In genomic region chr10:70197235-70197952, GRCh38 we compare ENCODE assay signal across 21 cellular contexts. TPM values are rescaled to one million over a fixed set of nuclear protein-coding genes. Genes with fewer than 3 reads are reported as not detected.
A peak's percentile ranks its signal among the peaks of the same experiment; 100 is the strongest.
DNase-seq lines count a peak whose midpoint lies in the region; ATAC-seq and TF ChIP-seq lines count a peak whose summit lies in the region.
"Had no signal": no experiment of that assay in that cellular context is flagged by ENCODE, and none has a peak within 500 bp of the region (broad histone marks: within the 10 kb centered on the region; RNA-seq: fewer than 3 reads in every experiment).

No MANE protein-coding gene starts in this region.

- H3K4me3 ChIP-seq in lower lobe of right lung: no peak overlapping the region
- H3K4me3 ChIP-seq: coronary artery, hepatocyte had no signal

- no peaks in the 10 kb centered on the region for H3K9me3 ChIP-seq in lower lobe of right lung

- H3K27me3 ChIP-seq in lower lobe of right lung (ENCODE audit: low read depth): no peaks in the 10 kb centered on the region
- H3K27me3 ChIP-seq: hepatocyte had no signal

- peaks cover 43% of the 10 kb centered on the region for H3K36me3 Mint-ChIP-seq in activated CD8-positive, alpha-beta memory T cell treated with anti-CD3 and anti-CD28 coated beads, Interleukin-2, amount 10 ng/mL, durations not matched to agents 7 days and 5 days
- H3K36me3 Mint-ChIP-seq in activated T-helper 1 cell treated with anti-CD3 and anti-CD28 coated beads, Interleukin-12 subunit alpha, Interleukin-12 subunit beta, Interleukin-2, Interleukin-4 antibody, amounts not matched to agents 30 ng/mL and 10 ng/mL and 1 ng/mL, durations not matched to agents 14 hours and 24 hours and 36 hours (ENCODE audit: low read depth): peaks cover 33% of the 10 kb centered on the region

- no peak overlapping the region for H3K4me3 Mint-ChIP-seq in activated CD8-positive, alpha-beta memory T cell treated with anti-CD3 and anti-CD28 coated beads, Interleukin-2, amount 10 ng/mL, durations not matched to agents 7 days and 5 days
- no peak overlapping the region for H3K4me3 Mint-ChIP-seq in activated T-helper 1 cell treated with anti-CD3 and anti-CD28 coated beads, Interleukin-12 subunit alpha, Interleukin-12 subunit beta, Interleukin-2, Interleukin-4 antibody, amounts not matched to agents 30 ng/mL and 10 ng/mL and 1 ng/mL, durations not matched to agents 14 hours and 24 hours and 36 hours
- peak overlapping the region in 1 of 2 donors; percentile 13 for H3K4me3 Mint-ChIP-seq in stimulated activated naive CD8-positive, alpha-beta T cell treated with anti-CD3 and anti-CD28 coated beads, Interleukin-15, amount 100 ng/mL, for 72 hours

- peak; percentile 58 for ATAC-seq in activated CD8-positive, alpha-beta memory T cell treated with anti-CD3 and anti-CD28 coated beads, Interleukin-2, amount 10 ng/mL, durations not matched to agents 7 days and 5 days
- ATAC-seq in stimulated activated naive CD8-positive, alpha-beta T cell treated with anti-CD3 and anti-CD28 coated beads, Interleukin-15, amount 100 ng/mL, for 72 hours: peak; percentile 79
- ATAC-seq in lower lobe of right lung: no peak
- ATAC-seq: PC-3 had no signal

- H3K4me1 ChIP-seq in lower lobe of right lung: peaks cover 19% of the 10 kb centered on the region

- H3K27me3 Mint-ChIP-seq in activated CD8-positive, alpha-beta memory T cell treated with anti-CD3 and anti-CD28 coated beads, Interleukin-2, amount 10 ng/mL, durations not matched to agents 7 days and 5 days: no peaks in the 10 kb centered on the region
- H3K27me3 Mint-ChIP-seq in activated T-helper 1 cell treated with anti-CD3 and anti-CD28 coated beads, Interleukin-12 subunit alpha, Interleukin-12 subunit beta, Interleukin-2, Interleukin-4 antibody, amounts not matched to agents 30 ng/mL and 10 ng/mL and 1 ng/mL, durations not matched to agents 14 hours and 24 hours and 36 hours (ENCODE audit: insufficient read depth): no peaks in the 10 kb centered on the region
- no peaks in the 10 kb centered on the region for H3K27me3 Mint-ChIP-seq in stimulated activated naive CD8-positive, alpha-beta T cell treated with anti-CD3 and anti-CD28 coated beads, Interleukin-15, amount 100 ng/mL, for 72 hours

- no peaks in the 10 kb centered on the region for H3K9me3 Mint-ChIP-seq in activated CD8-positive, alpha-beta memory T cell treated with anti-CD3 and anti-CD28 coated beads, Interleukin-2, amount 10 ng/mL, durations not matched to agents 7 days and 5 days (ENCODE audit: low read depth)
- no peaks in the 10 kb centered on the region for H3K9me3 Mint-ChIP-seq in activated T-helper 1 cell treated with anti-CD3 and anti-CD28 coated beads, Interleukin-12 subunit alpha, Interleukin-12 subunit beta, Interleukin-2, Interleukin-4 antibody, amounts not matched to agents 30 ng/mL and 10 ng/mL and 1 ng/mL, durations not matched to agents 14 hours and 24 hours and 36 hours
- no peaks in the 10 kb centered on the region for H3K9me3 Mint-ChIP-seq in stimulated activated naive CD8-positive, alpha-beta T cell treated with anti-CD3 and anti-CD28 coated beads, Interleukin-15, amount 100 ng/mL, for 72 hours

- peak overlapping the region; percentile 70 for H3K27ac Mint-ChIP-seq in activated CD8-positive, alpha-beta memory T cell treated with anti-CD3 and anti-CD28 coated beads, Interleukin-2, amount 10 ng/mL, durations not matched to agents 7 days and 5 days
- H3K27ac Mint-ChIP-seq in activated T-helper 1 cell treated with anti-CD3 and anti-CD28 coated beads, Interleukin-12 subunit alpha, Interleukin-12 subunit beta, Interleukin-2, Interleukin-4 antibody, amounts not matched to agents 30 ng/mL and 10 ng/mL and 1 ng/mL, durations not matched to agents 14 hours and 24 hours and 36 hours: peak overlapping the region; percentile 52
- peak overlapping the region in 1 of 2 donors; percentile 20 for H3K27ac Mint-ChIP-seq in stimulated activated naive CD8-positive, alpha-beta T cell treated with anti-CD3 and anti-CD28 coated beads, Interleukin-15, amount 100 ng/mL, for 72 hours

- H3K36me3 ChIP-seq in lower lobe of right lung: peaks cover 42% of the 10 kb centered on the region

- peaks cover 50% of the 10 kb centered on the region for H3K4me1 Mint-ChIP-seq in activated CD8-positive, alpha-beta memory T cell treated with anti-CD3 and anti-CD28 coated beads, Interleukin-2, amount 10 ng/mL, durations not matched to agents 7 days and 5 days
- H3K4me1 Mint-ChIP-seq in activated T-helper 1 cell treated with anti-CD3 and anti-CD28 coated beads, Interleukin-12 subunit alpha, Interleukin-12 subunit beta, Interleukin-2, Interleukin-4 antibody, amounts not matched to agents 30 ng/mL and 10 ng/mL and 1 ng/mL, durations not matched to agents 14 hours and 24 hours and 36 hours (ENCODE audit: low read depth): peaks cover 27% of the 10 kb centered on the region
- peaks cover 27% of the 10 kb centered on the region for H3K4me1 Mint-ChIP-seq in stimulated activated naive CD8-positive, alpha-beta T cell treated with anti-CD3 and anti-CD28 coated beads, Interleukin-15, amount 100 ng/mL, for 72 hours

- CTCF ChIA-PET in activated CD8-positive, alpha-beta memory T cell treated with anti-CD3 and anti-CD28 coated beads, Interleukin-2, amount 10 ng/mL, durations not matched to agents 7 days and 5 days (lab: Charles Lee): interaction anchor here (0.6 to 4.4 kb wide), 8 partner anchors 23 to 762 kb away, joined by 3 to 27 read pairs (median 4); partner anchors contain the start of gene TYSND1

- peak; percentile 73 for DNase-seq in activated CD8-positive, alpha-beta memory T cell treated with anti-CD3 and anti-CD28 coated beads, Interleukin-2, amount 10 ng/mL, durations not matched to agents 7 days and 5 days
- DNase-seq in activated CD8-positive, alpha-beta memory T cell treated with anti-CD3 and anti-CD28 coated beads, Interleukin-2, amount 50 U/mL, for 48 hours: no peak
- no peak for DNase-seq in activated T-helper 1 cell treated with anti-CD3 and anti-CD28 coated beads, Interleukin-12 subunit alpha, Interleukin-12 subunit beta, Interleukin-2, Interleukin-4 antibody, amounts not matched to agents 30 ng/mL and 10 ng/mL and 1 ng/mL, durations not matched to agents 14 hours and 24 hours and 36 hours (ENCODE audit: low spot score)
- DNase-seq in inferior parietal cortex (ENCODE audit: extremely low spot score) (peak; percentile 38), lower lobe of right lung (no peak), Kasumi-1 (lab: John Stamatoyannopoulos, UW) (no peak)
- peak in 1 of 2 donors; percentile 37 for DNase-seq in stimulated activated naive CD8-positive, alpha-beta T cell treated with anti-CD3 and anti-CD28 coated beads, Interleukin-15, amount 100 ng/mL, for 72 hours
- no peak for DNase-seq in central memory CD4-positive, alpha-beta T cell
- DNase-seq: ACHN; activated T-cell treated with anti-CD3 and anti-CD28 coated beads for 4 hours; amniotic stem cell; Calu3; NCI-H1105; NCI-H226; PC-3; SK-N-SH; small intestine; stimulated activated naive CD4-positive, alpha-beta T cell treated with Interleukin-2 at 50 U/mL for 16 hours had no signal

- intact Hi-C loops in activated T-helper 1 cell treated with anti-CD3 and anti-CD28 coated beads, Interleukin-12 subunit alpha, Interleukin-12 subunit beta, Interleukin-2, Interleukin-4 antibody, amounts not matched to agents 30 ng/mL and 10 ng/mL and 1 ng/mL, durations not matched to agents 14 hours and 24 hours and 36 hours (cut with micrococcal nuclease): loop anchor here (5.0 kb wide), 1 partner anchor 35 kb away; no protein-coding TSS in a partner anchor
- intact Hi-C loops in lower lobe of right lung (cut with DNase I): no loop called here

- H3K27ac ChIP-seq in lower lobe of right lung: no peak overlapping the region
- H3K27ac ChIP-seq: coronary artery, hepatocyte, VCaP had no signal

- no peak for TF ChIP-seq CTCF in lower lobe of right lung (IDR thresholded peaks at IDR 0.05)

RNA-seq across cellular contexts. Expression of gene SAR1A, which starts 27.1 kb away (rescaled TPM):
- 100 to 1,000 TPM in 1 of 2 experiments, 10 to 100 TPM in 1; 89.5 to 111 TPM for total RNA-seq in activated CD8-positive, alpha-beta memory T cell treated with anti-CD3 and anti-CD28 coated beads, Interleukin-2, amount 10 ng/mL, durations not matched to agents 7 days and 5 days
- total RNA-seq in activated T-helper 1 cell treated with anti-CD3 and anti-CD28 coated beads, Interleukin-12 subunit alpha, Interleukin-12 subunit beta, Interleukin-2, Interleukin-4 antibody, amounts not matched to agents 30 ng/mL and 10 ng/mL and 1 ng/mL, durations not matched to agents 14 hours and 24 hours and 36 hours: 117 TPM in 2 replicates
- total RNA-seq in lower lobe of right lung: 114 TPM

RNA-seq across cellular contexts. Expression of gene PPA1, which starts 35.8 kb away (rescaled TPM):
- total RNA-seq in activated CD8-positive, alpha-beta memory T cell treated with anti-CD3 and anti-CD28 coated beads, Interleukin-2, amount 10 ng/mL, durations not matched to agents 7 days and 5 days: 100 to 1,000 TPM; 157 to 192 TPM
- total RNA-seq in activated T-helper 1 cell treated with anti-CD3 and anti-CD28 coated beads, Interleukin-12 subunit alpha, Interleukin-12 subunit beta, Interleukin-2, Interleukin-4 antibody, amounts not matched to agents 30 ng/mL and 10 ng/mL and 1 ng/mL, durations not matched to agents 14 hours and 24 hours and 36 hours: 374 and 393 TPM in 2 replicates
- total RNA-seq in lower lobe of right lung: 163 TPM

RNA-seq across cellular contexts. Expression of gene TYSND1, which starts 50.9 kb away (rescaled TPM):
- 10 to 100 TPM; 12.4 to 13.8 TPM for total RNA-seq in activated CD8-positive, alpha-beta memory T cell treated with anti-CD3 and anti-CD28 coated beads, Interleukin-2, amount 10 ng/mL, durations not matched to agents 7 days and 5 days
- total RNA-seq in activated T-helper 1 cell treated with anti-CD3 and anti-CD28 coated beads, Interleukin-12 subunit alpha, Interleukin-12 subunit beta, Interleukin-2, Interleukin-4 antibody, amounts not matched to agents 30 ng/mL and 10 ng/mL and 1 ng/mL, durations not matched to agents 14 hours and 24 hours and 36 hours: 12.6 and 12.7 TPM in 2 replicates
- total RNA-seq in lower lobe of right lung: 13.4 TPM

Comparison
In these comparisons a context has a peak if more than half of its experiments do, and no peak if none do; other contexts are left out.
1. DNase-seq: peak in activated CD8-positive, alpha-beta memory T cell treated with anti-CD3 and anti-CD28 coated beads, Interleukin-2, amount 10 ng/mL, durations not matched to agents 7 days and 5 days (single experiment) and inferior parietal cortex (single experiment); none in activated CD8-positive, alpha-beta memory T cell treated with anti-CD3 and anti-CD28 coated beads, Interleukin-2, amount 50 U/mL, for 48 hours (single experiment), activated T-helper 1 cell treated with anti-CD3 and anti-CD28 coated beads, Interleukin-12 subunit alpha, Interleukin-12 subunit beta, Interleukin-2, Interleukin-4 antibody, amounts not matched to agents 30 ng/mL and 10 ng/mL and 1 ng/mL, durations not matched to agents 14 hours and 24 hours and 36 hours (single experiment), lower lobe of right lung (single experiment), central memory CD4-positive, alpha-beta T cell (single experiment) and Kasumi-1 (0 of 2).
2. ATAC-seq: peak in activated CD8-positive, alpha-beta memory T cell treated with anti-CD3 and anti-CD28 coated beads, Interleukin-2, amount 10 ng/mL, durations not matched to agents 7 days and 5 days (single experiment) and stimulated activated naive CD8-positive, alpha-beta T cell treated with anti-CD3 and anti-CD28 coated beads, Interleukin-15, amount 100 ng/mL, for 72 hours (single experiment); none in lower lobe of right lung (0 of 2).